Comparison of ENCODE assay signal across 18 cellular contexts in genomic region chr12:27561535-27562350, GRCh38. TPM values are rescaled to one million over a fixed set of nuclear protein-coding genes. Genes with fewer than 3 reads are reported as not detected.
DNase-seq lines count a peak whose midpoint lies in the region; ATAC-seq, FAIRE-seq and TF ChIP-seq lines count a peak whose summit lies in the region.
"Had no signal": no experiment of that assay in that cellular context is flagged by ENCODE, and none has a peak within 500 bp of the region (broad histone marks: within the 10 kb centered on the region; RNA-seq: fewer than 3 reads in every experiment).

No MANE protein-coding gene starts in this region.

- H3K4me3 Mint-ChIP-seq in CD4-positive, alpha-beta memory T cell, result peak overlapping the region in 1 of 8 donors; percentile 3
- H3K4me3 Mint-ChIP-seq: activated B cell treated with CpG ODN at 0.5 μM for 24 hours; T-helper 1 cell treated with Interleukin-12 subunit alpha and Interleukin-12 subunit beta and Interleukin-4 antibody, amounts not matched to agents 30 μg/mL and 1 μg/mL, for 36 hours had no signal

- peak; percentile 56 for ATAC-seq in omental fat pad (ENCODE audit: low FRiP score)
- ATAC-seq: mucosa of descending colon had no signal

- no peaks in the 10 kb centered on the region for H3K36me3 Mint-ChIP-seq in CD4-positive, alpha-beta memory T cell

- TF ChIP-seq CTCF in left ventricle myocardium inferior (IDR thresholded peaks at IDR 0.05; ENCODE audit: borderline replicate concordance) (no peak), omental fat pad (IDR thresholded peaks at IDR 0.05) (no peak)

- peaks cover 0 to 5% of the 10 kb centered on the region in 2 donors for H3K27me3 Mint-ChIP-seq in CD4-positive, alpha-beta memory T cell
- H3K27me3 Mint-ChIP-seq: activated B cell treated with CpG ODN at 0.5 μM for 24 hours had no signal

- CTCF ChIA-PET in CD4-positive, alpha-beta memory T cell (lab: Charles Lee; ENCODE audit: partially characterized antibody), result no interaction called here

- POLR2A ChIA-PET in CD4-positive, alpha-beta memory T cell (lab: Charles Lee; ENCODE audit: partially characterized antibody), result no interaction called here

- no peaks in the 10 kb centered on the region for H3K9me3 ChIP-seq in left ventricle myocardium inferior (replicated peaks)
- no peaks in the 10 kb centered on the region for H3K9me3 ChIP-seq in CD4-positive, alpha-beta memory T cell (ENCODE audit: control insufficient read depth in 1 of 2, low read length in 2 of 2)
- H3K9me3 ChIP-seq: mucosa of descending colon, Peyer's patch had no signal

- peaks cover 0 to 3% (median 2%) of the 10 kb centered on the region in 4 donors for H3K4me1 Mint-ChIP-seq in CD4-positive, alpha-beta memory T cell

- peak; percentile 34 for FAIRE-seq in A204.1 (lab: Jason Lieb, UNC)
- FAIRE-seq: bronchial epithelial cell had no signal

- intact Hi-C loops in left ventricle myocardium inferior (cut with micrococcal nuclease), result no loop called here
- intact Hi-C loops in CD4-positive, alpha-beta memory T cell (cut with micrococcal nuclease), result no loop called here

- peak overlapping the region; percentile 19 for H3K4me3 ChIP-seq in left ventricle myocardium inferior
- no peak overlapping the region for H3K4me3 ChIP-seq in CD4-positive, alpha-beta memory T cell (ENCODE audit: low read length in 2 of 2)
- H3K4me3 ChIP-seq: mucosa of descending colon, Peyer's patch had no signal

- peak; percentile 51 for DNase-seq in RPMI7951 (ENCODE audit: low read depth)
- no peak for DNase-seq in left ventricle myocardium inferior
- no peak for DNase-seq in omental fat pad (ENCODE audit: low spot score)
- DNase-seq in NCI-H510A (lab: John Stamatoyannopoulos, UW), result no peak
- DNase-seq in CD4-positive, alpha-beta memory T cell, result no peak
- DNase-seq in NCI-H2081 (lab: John Stamatoyannopoulos, UW), result no peak
- DNase-seq in NK-92 treated with Interleukin-12 subunit alpha and Interleukin-12 subunit beta, amount 100 ng/mL, for 24 hours (lab: John Stamatoyannopoulos, UW), result no peak
- DNase-seq: activated B cell treated with CpG ODN at 0.5 μM for 24 hours; activated naive CD4-positive, alpha-beta T cell; effector memory CD4-positive, alpha-beta T cell; foreskin melanocyte; mucosa of descending colon; NCI-H1930; NCI-H526; Peyer's patch had no signal

- peak overlapping the region; percentile 95 for H3K27ac ChIP-seq in left ventricle myocardium inferior (replicated peaks)
- no peak overlapping the region for H3K27ac ChIP-seq in CD4-positive, alpha-beta memory T cell (ENCODE audit: low read depth, low read length)

- H3K27me3 ChIP-seq in left ventricle myocardium inferior (ENCODE audit: low read depth), result no peaks in the 10 kb centered on the region
- H3K27me3 ChIP-seq in CD4-positive, alpha-beta memory T cell (ENCODE audit: insufficient read depth, low read length), result no peaks in the 10 kb centered on the region
- H3K27me3 ChIP-seq: Peyer's patch had no signal

- peaks cover 91% of the 10 kb centered on the region for H3K4me1 ChIP-seq in left ventricle myocardium inferior
- H3K4me1 ChIP-seq in CD4-positive, alpha-beta memory T cell (ENCODE audit: insufficient read depth, low read length), result no peaks in the 10 kb centered on the region

- no peaks in the 10 kb centered on the region for H3K9me3 Mint-ChIP-seq in CD4-positive, alpha-beta memory T cell
- H3K9me3 Mint-ChIP-seq: activated B cell treated with CpG ODN at 0.5 μM for 24 hours; T-helper 1 cell treated with Interleukin-12 subunit alpha and Interleukin-12 subunit beta and Interleukin-4 antibody, amounts not matched to agents 30 μg/mL and 1 μg/mL, for 36 hours had no signal

- no peaks in the 10 kb centered on the region for H3K36me3 ChIP-seq in left ventricle myocardium inferior
- H3K36me3 ChIP-seq in CD4-positive, alpha-beta memory T cell (ENCODE audit: insufficient read depth, low read length), result no peaks in the 10 kb centered on the region
- H3K36me3 ChIP-seq: Peyer's patch had no signal

- peak overlapping the region in 1 of 7 donors; percentile 38 for H3K27ac Mint-ChIP-seq in CD4-positive, alpha-beta memory T cell
- H3K27ac Mint-ChIP-seq: activated B cell treated with CpG ODN at 0.5 μM for 24 hours; T-helper 1 cell treated with Interleukin-12 subunit alpha and Interleukin-12 subunit beta and Interleukin-4 antibody, amounts not matched to agents 30 μg/mL and 1 μg/mL, for 36 hours had no signal

RNA-seq across cellular contexts. Expression of gene PPFIBP1, which starts 37.7 kb away (rescaled TPM):
- total RNA-seq in RPMI7951 (2014; rRNA removed; shearing (Covaris generic)), result 52.0 and 58.0 TPM in 2 replicates
- total RNA-seq in left ventricle myocardium inferior (258 TPM), omental fat pad (100 to 1,000 TPM in 1 of 4 donors, 10 to 100 TPM in 3; 40.2 to 164 (median 56.5) TPM)
- total RNA-seq in CD4-positive, alpha-beta memory T cell, result 1 to 10 TPM; 5.2 to 6.5 TPM
- polyA plus RNA-seq in CD4-positive, alpha-beta memory T cell, result 1 to 10 TPM; 2.1 to 2.3 TPM
